8 cellular contexts compared by ENCODE assay signal in the genomic region with DNA sequence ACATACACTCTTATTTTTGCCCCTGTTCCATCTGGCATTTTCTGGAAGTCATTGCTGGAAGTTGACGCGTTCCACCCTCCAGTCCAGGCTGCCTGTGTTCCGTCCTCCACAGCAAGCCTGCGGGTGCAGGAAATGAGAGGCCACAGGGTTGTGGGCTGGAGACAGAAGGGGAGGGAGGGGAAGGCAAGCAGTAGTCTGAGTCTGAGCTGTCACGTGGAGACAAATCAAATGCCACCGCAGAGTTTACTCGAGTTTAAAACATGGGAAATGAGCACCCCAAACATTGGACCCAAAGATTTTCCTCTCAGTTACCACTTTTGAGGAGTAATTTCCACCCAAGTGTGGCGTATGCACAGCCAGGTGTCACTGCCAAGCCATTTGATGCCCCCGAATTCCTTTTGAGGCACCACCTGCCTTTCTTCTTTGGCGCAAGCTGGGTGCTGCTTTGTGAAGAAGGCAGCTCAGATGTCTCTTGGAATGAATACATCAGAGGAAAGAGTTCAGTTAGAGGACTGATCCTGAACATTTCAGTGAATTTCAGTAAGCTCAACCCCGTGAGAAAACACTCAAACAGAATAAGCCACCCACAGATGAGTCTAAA.
DNase-seq lines count a peak whose midpoint lies in the region; ATAC-seq lines count a peak whose summit lies in the region.
"Had no signal": no experiment of that assay in that cellular context is flagged by ENCODE, and none has a peak within 500 bp of the region (broad histone marks: within the 10 kb centered on the region; RNA-seq: fewer than 3 reads in every experiment).

No MANE protein-coding gene starts in this region.

- H3K4me3 Mint-ChIP-seq in activated T-cell treated with anti-CD3 and anti-CD28 coated beads, Interleukin-2, amount 50 U/mL, for 24 hours: no peak overlapping the region
- H3K4me3 Mint-ChIP-seq: IgD-negative memory B cell had no signal

- no peaks in the 10 kb centered on the region for H3K27me3 ChIP-seq in MG63

- no peaks in the 10 kb centered on the region for H3K36me3 Mint-ChIP-seq in activated T-cell treated with anti-CD3 and anti-CD28 coated beads, Interleukin-2, amount 50 U/mL, for 24 hours (ENCODE audit: low read depth)
- H3K36me3 Mint-ChIP-seq: IgD-negative memory B cell had no signal

- ATAC-seq in left cardiac atrium: peak; percentile 73 to 78
- ATAC-seq in GM21723 (IDR thresholded peaks at IDR 0.05; ENCODE audit: unreplicated experiment): no peak

- H3K9me3 ChIP-seq in MG63: no peaks in the 10 kb centered on the region

- H3K27ac Mint-ChIP-seq in activated T-cell treated with anti-CD3 and anti-CD28 coated beads, Interleukin-2, amount 50 U/mL, for 24 hours: no peak overlapping the region
- H3K27ac Mint-ChIP-seq: IgD-negative memory B cell had no signal

- peaks cover 16% of the 10 kb centered on the region for H3K4me1 Mint-ChIP-seq in activated T-cell treated with anti-CD3 and anti-CD28 coated beads, Interleukin-2, amount 50 U/mL, for 24 hours (ENCODE audit: low read depth)

- H3K27me3 Mint-ChIP-seq in activated T-cell treated with anti-CD3 and anti-CD28 coated beads, Interleukin-2, amount 50 U/mL, for 24 hours: no peaks in the 10 kb centered on the region
- H3K27me3 Mint-ChIP-seq: IgD-negative memory B cell had no signal

- intact Hi-C loops in left cardiac atrium (cut with DNase I): no loop called here

- H3K9me3 Mint-ChIP-seq in activated T-cell treated with anti-CD3 and anti-CD28 coated beads, Interleukin-2, amount 50 U/mL, for 24 hours: no peaks in the 10 kb centered on the region
- H3K9me3 Mint-ChIP-seq: IgD-negative memory B cell had no signal

- H3K36me3 ChIP-seq in MG63: no peaks in the 10 kb centered on the region

- DNase-seq in NOMO-1 (lab: John Stamatoyannopoulos, UW; ENCODE audit: unreplicated experiment in 2 of 2): peak; percentile 72 to 74
- DNase-seq in activated T-cell treated with anti-CD3 and anti-CD28 coated beads, Interleukin-2, amount 50 U/mL, for 24 hours: peak; percentile 72
- DNase-seq in left cardiac atrium: peak; percentile 57
- peak; percentile 43 to 53 for DNase-seq in stimulated activated CD4-positive, alpha-beta T cell treated with anti-CD3 and anti-CD28 coated beads, Interleukin-4, amount 100 ng/mL, for 4 hours
- DNase-seq in HuH-7 (ENCODE audit: low spot score): no peak
- no peak for DNase-seq in MG63

- H3K4me3 ChIP-seq in MG63: no peak overlapping the region

Comparison
In these comparisons a context has a peak if more than half of its experiments do, and no peak if none do; other contexts are left out.
1. DNase-seq: peak in NOMO-1 (2 of 2), activated T-cell treated with anti-CD3 and anti-CD28 coated beads, Interleukin-2, amount 50 U/mL, for 24 hours (single experiment), left cardiac atrium (single experiment) and stimulated activated CD4-positive, alpha-beta T cell treated with anti-CD3 and anti-CD28 coated beads, Interleukin-4, amount 100 ng/mL, for 4 hours (2 of 2); none in HuH-7 (single experiment) and MG63 (single experiment).